Comparison of ENCODE assay signal across 19 cellular contexts in genomic region chr2:151844217-151844896, GRCh38. TPM values are rescaled to one million over a fixed set of nuclear protein-coding genes. Genes with fewer than 3 reads are reported as not detected.
DNase-seq lines count a peak whose midpoint lies in the region; ATAC-seq, FAIRE-seq and TF ChIP-seq lines count a peak whose summit lies in the region.
"Had no signal": no experiment of that assay in that cellular context is flagged by ENCODE, and none has a peak within 500 bp of the region (broad histone marks: within the 10 kb centered on the region; RNA-seq: fewer than 3 reads in every experiment).

No MANE protein-coding gene starts in this region.

- POLR2A ChIA-PET in K562 (lab: Yijun Ruan, JAX): no interaction called here

- TF ChIP-seq POLR2A in K562 (conservative IDR thresholded peaks at IDR 0.05) (no peak), testis (IDR thresholded peaks at IDR 0.05) (no peak)

- 18% methylated on average over 6 of the region's 6 CpGs for WGBS in K562 (ENCODE audit: insufficient coverage, low coverage, missing lambda C conversion rate)
- WGBS in right cardiac atrium: 19% methylated on average over 6 of the region's 6 CpGs
- WGBS in testis, 2 donors: 61 to 64% methylated on average over 6 of the region's 6 CpGs

- ATAC-seq in K562 (no peak), right cardiac atrium (peak; percentile 82 to 83), thoracic aorta (ENCODE audit: insufficient number of reproducible peaks, low FRiP score, low read depth) (no peak)
- ATAC-seq: HCT116 had no signal

- H3K36me3 ChIP-seq in K562 (ENCODE audit: control insufficient read depth, insufficient read depth, low read length): no peaks in the 10 kb centered on the region
- no peaks in the 10 kb centered on the region for H3K36me3 ChIP-seq in thoracic aorta
- H3K36me3 ChIP-seq in testis (ENCODE audit: low read depth, missing control alignments): no peaks in the 10 kb centered on the region

- CTCF ChIA-PET in K562 (lab: Yijun Ruan, JAX; ENCODE audit: low intra/inter-chr PET ratio): no interaction called here

- FAIRE-seq in K562 (lab: Jason Lieb, UNC): no peak

- TF ChIP-seq RAD21 in K562 (CRISPR knock-in tag; conservative IDR thresholded peaks at IDR 0.05 in 1 of 2, IDR thresholded peaks at IDR 0.05 in 1 of 2): no peak

- intact Hi-C loops in K562 (cut with micrococcal nuclease): no loop called here
- intact Hi-C loops in right cardiac atrium (cut with DNase I): no loop called here
- intact Hi-C loops in testis (cut with DNase I; ENCODE audit: low total_unique reads): no loop called here

- H3K4me1 ChIP-seq in K562 (replicated peaks in 1 of 2; ENCODE audit: control insufficient read depth in 2 of 2, insufficient read depth in 2 of 2, low read length in 2 of 2) (peaks cover 0 to 8% of the 10 kb centered on the region in 2 experiments; a peak in 2 of 5 replicates), right cardiac atrium (ENCODE audit: control insufficient read depth, insufficient read depth, low read length) (peaks cover 6% of the 10 kb centered on the region), thoracic aorta (ENCODE audit: control insufficient read depth in 1 of 2, low read depth in 2 of 2) (peaks cover 9 to 28% of the 10 kb centered on the region in 2 donors), testis (no peaks in the 10 kb centered on the region)

- H3K9me3 ChIP-seq in K562 (replicated peaks; ENCODE audit: control insufficient read depth, insufficient read depth, low read depth, low read length) (no peaks in the 10 kb centered on the region), right cardiac atrium (ENCODE audit: control insufficient read depth, low read length) (no peaks in the 10 kb centered on the region), thoracic aorta (no peaks in the 10 kb centered on the region), testis (no peaks in the 10 kb centered on the region)

- H2AFZ ChIP-seq in K562 (ENCODE audit: low read depth, low read length): peak overlapping the region; percentile 37; the same call in 1 of the 2 replicates

- H3K79me2 ChIP-seq in K562 (ENCODE audit: control insufficient read depth, insufficient read depth, low read length): no peaks in the 10 kb centered on the region

- peaks cover 0 to 1% of the 10 kb centered on the region in 2 experiments; a peak in 2 of 5 replicates for H3K27me3 ChIP-seq in K562 (ENCODE audit: control insufficient read depth in 2 of 2, insufficient read depth in 2 of 2, low read length in 2 of 2)
- no peaks in the 10 kb centered on the region for H3K27me3 ChIP-seq in right cardiac atrium (ENCODE audit: control insufficient read depth, insufficient read depth)
- no peaks in the 10 kb centered on the region for H3K27me3 ChIP-seq in thoracic aorta (replicated peaks; ENCODE audit: insufficient read depth)
- no peaks in the 10 kb centered on the region for H3K27me3 ChIP-seq in testis

- BruUV-seq in K562 (replicated peaks; lab: Mats Ljungman, UMichigan): no TSS peak

- H3K4me2 ChIP-seq in K562 (ENCODE audit: insufficient read depth, low read length): no peak overlapping the region; the same call in 1 of the 2 replicates

- no peak for TF ChIP-seq CTCF in K562 (IDR thresholded peaks at IDR 0.05 in 2 of 3, conservative IDR thresholded peaks at IDR 0.05 in 1 of 3; ENCODE audit: insufficient read depth in 2 of 3, low read depth in 1 of 3, low read length in 3 of 3)
- TF ChIP-seq CTCF in thoracic aorta (IDR thresholded peaks at IDR 0.05): no peak
- no peak for TF ChIP-seq CTCF in testis (IDR thresholded peaks at IDR 0.05)

- H3K9me1 ChIP-seq in K562 (ENCODE audit: control insufficient read depth, insufficient read depth, low read length): no peaks in the 10 kb centered on the region

- H4K20me1 ChIP-seq in K562 (replicated peaks; ENCODE audit: control insufficient read depth, insufficient read depth, low read length): no peaks in the 10 kb centered on the region

- peak; percentile 9 for DNase-seq in NOMO-1 treated with dmso at 0.1 percent for 144 hours (lab: John Stamatoyannopoulos, UW; ENCODE audit: unreplicated experiment)
- DNase-seq in K562 (ENCODE audit: extremely low read depth in 1 of 4, low spot score in 3 of 4): no peak
- DNase-seq in right cardiac atrium: no peak
- no peak for DNase-seq in thoracic aorta (ENCODE audit: low spot score)
- DNase-seq in testis: no peak
- no peak for DNase-seq in hepatic stellate cell (ENCODE audit: low spot score)
- no peak for DNase-seq in NCI-H2029 (lab: John Stamatoyannopoulos, UW)
- DNase-seq: activated CD4-positive, alpha-beta T cell treated with anti-CD3 and anti-CD28 coated beads for 4 hours; activated CD8-positive, alpha-beta memory T cell treated with anti-CD3 and anti-CD28 coated beads, Interleukin-2, amount 50 U/mL, for 4 hours; activated effector memory CD4-positive, alpha-beta T cell treated with Interleukin-2 at 50 U/mL for 16 hours; AML-193; central memory CD4-positive, alpha-beta T cell; effector CD8-positive, alpha-beta T cell; KG1; NCI-H1105 treated with DMSO at 0.1 percent for 48 hours; NCI-H526 treated with DMSO at 0.1 percent for 48 hours; nucleus accumbens had no signal

- H3K27ac ChIP-seq in K562 (ENCODE audit: extremely low read depth, low read depth, low read length) (no peak overlapping the region), right cardiac atrium (ENCODE audit: low read length) (peak overlapping the region; percentile 54), thoracic aorta (peak overlapping the region; percentile 13 to 69), testis (no peak overlapping the region)
- H3K27ac ChIP-seq: SK-N-MC had no signal

- H3K4me3 ChIP-seq in K562 (no peak overlapping the region), right cardiac atrium (ENCODE audit: low read length) (no peak overlapping the region), thoracic aorta (peak overlapping the region; percentile 13), testis (no peak overlapping the region)
- H3K4me3 ChIP-seq: SK-N-MC had no signal

- TF ChIP-seq EP300 in K562 (IDR thresholded peaks at IDR 0.05; ENCODE audit: low read length): no peak

- H3K9ac ChIP-seq in K562 (ENCODE audit: insufficient read depth in 1 of 2, low read depth in 2 of 2, low read length in 2 of 2): no peak overlapping the region

- in situ Hi-C loops in K562 (cut with MboI): no loop called here

TF ChIP-seq in K562, 482 proteins besides CTCF, POLR2A, EP300 and RAD21:
- no peak for TF ChIP-seq HNRNPL (IDR thresholded peaks at IDR 0.05; ENCODE audit: low read depth, low read length)
- no peak for TF ChIP-seq DIDO1 (tag; IDR thresholded peaks at IDR 0.05; ENCODE audit: low read depth)
- TF ChIP-seq RBM39 (optimal IDR thresholded peaks at IDR 0.05; ENCODE audit: low read depth, low read length): no peak
- TF ChIP-seq NFYB (IDR thresholded peaks at IDR 0.05; ENCODE audit: extremely low read depth, insufficient read length): no peak
- TF ChIP-seq CXXC5 (CRISPR knock-in tag; IDR thresholded peaks at IDR 0.05): peak; percentile 15; the same call in 1 of the 2 replicates
- TF ChIP-seq MEF2D (tag; conservative IDR thresholded peaks at IDR 0.05; ENCODE audit: low read depth): peak; percentile 49; the same call in 1 of the 2 replicates
- TF ChIP-seq NCOA6 (IDR thresholded peaks at IDR 0.05): no peak
- TF ChIP-seq ZFX (CRISPR knock-in tag; IDR thresholded peaks at IDR 0.05): no peak
- TF ChIP-seq TEAD1 (CRISPR knock-in tag; IDR thresholded peaks at IDR 0.05): 0 out of 4 replicates have a peak, but pooled peaks of 1 of the 2 experiments have one; percentile 37
- TF ChIP-seq ESRRA (IDR thresholded peaks at IDR 0.05; ENCODE audit: borderline replicate concordance, low read depth): no peak
- peak; percentile 56; the same call in 1 of the 2 replicates for TF ChIP-seq TEAD4 (IDR thresholded peaks at IDR 0.05; ENCODE audit: low read length)
- TF ChIP-seq TEAD4 (CRISPR knock-in tag; IDR thresholded peaks at IDR 0.05; ENCODE audit: borderline replicate concordance): no peak
TF ChIP-seq in K562: peak in this region for 4.

RNA-seq across cellular contexts. Expression of gene ARL5A, which starts 16.1 kb away (rescaled TPM):
- 74.2 and 178 TPM in 2 replicates for total RNA-seq in K562 (2011; cell fraction: chromatin; rRNA removed; ENCODE audit: low replicate concordance)
- 34.4 and 36.5 TPM in 2 replicates for total RNA-seq in K562 (2011; cell fraction: nucleolus; rRNA removed)
- total RNA-seq in K562 (2011; cell fraction: nucleoplasm; rRNA removed): 75.4 and 160 TPM in 2 replicates
- total RNA-seq in K562 (2014; rRNA removed) (117 and 132 TPM in 2 replicates), K562 (2014; rRNA removed; fragmentation: Illumina TruSeq; extraction: Trizol) (102 and 118 TPM in 2 replicates), K562 (2015; rRNA removed; fragmentation: Illumina TruSeq; extraction: Trizol) (76.1 and 101 TPM in 2 replicates), K562 (2021) (92.2 and 94.3 TPM in 2 replicates), right cardiac atrium (100 to 1,000 TPM in 2 of 4 donors, 10 to 100 TPM in 2; 81.5 to 119 (median 99.5) TPM), thoracic aorta (100 to 1,000 TPM in 1 of 2 donors, 10 to 100 TPM in 1; 44.1 to 133 TPM), testis (10 to 100 TPM; 27.5 to 34.0 TPM)
- polyA plus RNA-seq in K562 (2011; rRNA removed) (65.1 and 71.1 TPM in 2 replicates), K562 (2014; fragmentation: Illumina TruSeq; extraction: Trizol) (85.4 and 88.4 TPM in 2 replicates), K562 (2014; fragmentation: Nextera tagmentation; extraction: Ambion mirVana) (10 to 100 TPM; 16.3 to 16.9 TPM), K562 (2014; rRNA removed) (74.8 and 75.6 TPM in 2 replicates), right cardiac atrium (26.8 TPM), testis (ENCODE audit: insufficient read depth, low read depth, low replicate concordance) (19.1 TPM)
- polyA plus RNA-seq in K562 (2011; cell fraction: cytosol; rRNA removed): 22.9 and 43.5 TPM in 2 replicates
- polyA plus RNA-seq in K562 (2011; cell fraction: nucleus; rRNA removed): 46.1 and 59.3 TPM in 2 replicates
- polyA plus RNA-seq in K562 (2012): 41.6 and 51.1 TPM in 2 replicates
- polyA minus RNA-seq in K562 (2011; rRNA and poly(A)+ RNA removed): 144 and 168 TPM in 2 replicates
- polyA minus RNA-seq in K562 (2011; cell fraction: cytosol; rRNA and poly(A)+ RNA removed): 50.1 and 63.7 TPM in 2 replicates
- 63.5 and 96.7 TPM in 2 replicates for polyA minus RNA-seq in K562 (2011; cell fraction: nucleus; rRNA and poly(A)+ RNA removed)

Comparison
In these comparisons a context has a peak if more than half of its experiments do, and no peak if none do; other contexts are left out.
1. ATAC-seq: peak in right cardiac atrium (2 of 2); none in K562 (single experiment) and thoracic aorta (single experiment).
2. H3K27ac ChIP-seq: peak in right cardiac atrium (single experiment) and thoracic aorta (2 of 2); none in K562 (single experiment) and testis (0 of 2).